ENCODE assay signal across 30 cellular contexts in the genomic region with DNA sequence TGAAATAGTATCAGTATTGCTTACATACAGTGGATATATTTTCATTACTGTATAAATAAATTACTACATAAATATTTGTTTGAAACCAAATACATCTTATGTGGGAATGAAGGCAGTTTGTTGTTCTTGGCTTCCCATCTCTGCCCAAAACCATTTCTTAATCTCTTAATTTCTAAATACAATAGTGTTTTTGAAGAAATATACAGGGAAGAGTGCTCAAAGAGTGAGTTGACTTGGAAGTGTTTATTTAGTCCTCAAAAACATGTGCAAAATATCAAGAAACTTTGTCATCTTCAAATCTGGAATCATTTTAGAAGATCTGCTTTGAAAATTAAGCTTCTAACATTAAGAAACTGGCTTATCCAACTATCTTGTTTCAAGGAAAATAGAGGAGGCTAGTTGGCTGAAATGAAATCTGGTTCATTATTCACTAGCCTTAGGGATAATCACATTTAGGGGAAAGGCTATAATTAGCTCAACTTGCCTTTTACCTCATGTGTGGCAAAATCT.
"Had no signal": no experiment of that assay in that cellular context is flagged by ENCODE, and none has a peak within 500 bp of the region (broad histone marks: within the 10 kb centered on the region; RNA-seq: fewer than 3 reads in every experiment).

No MANE protein-coding gene starts in this region.

- H3K27ac ChIP-seq: brain microvascular endothelial cell, coronary artery, gastrocnemius medialis, pancreas, psoas muscle, stomach, suprapubic skin, tibial artery, WERI-Rb-1 had no signal

- H3K27me3 ChIP-seq: brain microvascular endothelial cell, gastrocnemius medialis, pancreas, stomach, suprapubic skin, tibial artery had no signal

- H3K4me1 ChIP-seq: gastrocnemius medialis, pancreas, psoas muscle, stomach, suprapubic skin, tibial artery had no signal

- DNase-seq: activated CD4-positive, alpha-beta memory T cell treated with anti-CD3 and anti-CD28 coated beads for 36 hours; activated CD4-positive, alpha-beta T cell treated with anti-CD3 and anti-CD28 coated beads for 48 hours; activated CD8-positive, alpha-beta memory T cell treated with anti-CD3 and anti-CD28 coated beads, Interleukin-2, amount 50 U/mL, for 48 hours; activated gamma-delta T cell; activated naive CD4-positive, alpha-beta T cell treated with anti-CD3 and anti-CD28 coated beads, Interleukin-2, amount 10 ng/mL, durations not matched to agents 7 days and 5 days; activated naive CD8-positive, alpha-beta T cell treated with anti-CD3 and anti-CD28 coated beads, Interleukin-2, amount 10 ng/mL, durations not matched to agents 7 days and 5 days; activated T-cell treated with anti-CD3 and anti-CD28 coated beads, Interleukin-2, amount 50 U/mL, for 24 hours; amniotic stem cell; brain microvascular endothelial cell; gastrocnemius medialis; glutamatergic neuron; mammary epithelial cell; midbrain; naive thymus-derived CD8-positive, alpha-beta T cell; nucleus accumbens; pancreas; psoas muscle; stimulated activated CD4-positive, alpha-beta T cell treated with anti-CD3 and anti-CD28 coated beads, Interleukin-15, amount 100 ng/mL, for 24 hours; stimulated activated CD4-positive, alpha-beta T cell treated with anti-CD3 and anti-CD28 coated beads, Interleukin-2, amount 100 ng/mL, for 24 hours; stimulated activated naive B cell treated with anti-CD40 and anti-IgM and Interleukin-4, amounts not matched to agents 10 μg/mL and 1 μg/mL and 100 μg/mL, for 72 hours; stomach; T-helper 17 cell; T1000; tibial artery; WERI-Rb-1 had no signal

- ATAC-seq: activated CD4-positive, CD25-positive, alpha-beta regulatory T cell treated with anti-CD3 and anti-CD28 coated beads, Interleukin-2, amount 50 U/mL, for 24 hours; esophagus mucosa; gastrocnemius medialis; naive thymus-derived CD8-positive, alpha-beta T cell; pancreas; psoas muscle; stimulated activated naive B cell treated with anti-CD40 and anti-IgM and Interleukin-4, amounts not matched to agents 10 μg/mL and 1 μg/mL and 100 μg/mL, for 72 hours; T-helper 17 cell had no signal

- H3K36me3 ChIP-seq: brain microvascular endothelial cell, gastrocnemius medialis, pancreas, stomach, suprapubic skin, tibial artery, WERI-Rb-1 had no signal

- H3K4me2 ChIP-seq: smooth muscle cell had no signal

- H3K4me3 ChIP-seq: coronary artery, gastrocnemius medialis, pancreas, psoas muscle, smooth muscle cell, stomach, suprapubic skin, tibial artery had no signal

- H3K9me3 ChIP-seq: gastrocnemius medialis, pancreas, psoas muscle, stomach, suprapubic skin, tibial artery had no signal
